Comparison of ENCODE assay signal across 8 cellular contexts in genomic region chr5:138541511-138541910, GRCh38. TPM values are rescaled to one million over a fixed set of nuclear protein-coding genes. Genes with fewer than 3 reads are reported as not detected.
DNase-seq lines count a peak whose midpoint lies in the region; ATAC-seq lines count a peak whose summit lies in the region.

No MANE protein-coding gene starts in this region.

- peak overlapping the region; percentile 96 for H3K9ac ChIP-seq in iPS-15b (ENCODE audit: low read depth, low read length)

- H3K9me3 ChIP-seq in iPS-15b (ENCODE audit: control insufficient read depth, insufficient read depth, low read length), result no peaks in the 10 kb centered on the region

- peaks cover 53% of the 10 kb centered on the region for H3K4me1 Mint-ChIP-seq in T-helper 1 cell treated with Interleukin-12 subunit alpha and Interleukin-12 subunit beta and Interleukin-4 antibody, amounts not matched to agents 30 μg/mL and 1 μg/mL, for 36 hours (ENCODE audit: low read depth)
- H3K4me1 Mint-ChIP-seq in activated T-helper 2 cell treated with anti-CD3 and anti-CD28 coated beads, Interferon-gamma antibody, Interleukin-2, Interleukin-4, amounts not matched to agents 10 μg/mL and 5 μg/mL and 100 μg/mL, durations not matched to agents 14 hours and 24 hours and 36 hours (ENCODE audit: low read depth), result peaks cover 60% of the 10 kb centered on the region
- peaks cover 29 to 56% of the 10 kb centered on the region in 2 donors for H3K4me1 Mint-ChIP-seq in stimulated activated naive B cell treated with anti-CD40 and anti-IgM and Interleukin-4, amounts not matched to agents 10 μg/mL and 1 μg/mL and 100 μg/mL, for 72 hours

- no peaks in the 10 kb centered on the region for H3K27me3 ChIP-seq in iPS-15b (ENCODE audit: control insufficient read depth, insufficient read depth, low read length)

- intact Hi-C loops in activated T-helper 2 cell treated with anti-CD3 and anti-CD28 coated beads, Interferon-gamma antibody, Interleukin-2, Interleukin-4, amounts not matched to agents 10 μg/mL and 5 μg/mL and 100 μg/mL, durations not matched to agents 14 hours and 24 hours and 36 hours (cut with micrococcal nuclease), result loop anchor here (5.0 to 10.0 kb wide), 2 partner anchors 189 to 753 kb away; partner anchors contain the start of genes KDM3B and MATR3

- peak overlapping the region; percentile 100 for H3K4me3 Mint-ChIP-seq in T-helper 1 cell treated with Interleukin-12 subunit alpha and Interleukin-12 subunit beta and Interleukin-4 antibody, amounts not matched to agents 30 μg/mL and 1 μg/mL, for 36 hours
- H3K4me3 Mint-ChIP-seq in activated T-helper 2 cell treated with anti-CD3 and anti-CD28 coated beads, Interferon-gamma antibody, Interleukin-2, Interleukin-4, amounts not matched to agents 10 μg/mL and 5 μg/mL and 100 μg/mL, durations not matched to agents 14 hours and 24 hours and 36 hours (ENCODE audit: low read depth), result peak overlapping the region; percentile 100
- peak overlapping the region; percentile 91 to 93 for H3K4me3 Mint-ChIP-seq in stimulated activated naive B cell treated with anti-CD40 and anti-IgM and Interleukin-4, amounts not matched to agents 10 μg/mL and 1 μg/mL and 100 μg/mL, for 72 hours

- H3K4me3 ChIP-seq in iPS-15b (ENCODE audit: low read depth, low read length), result peak overlapping the region; percentile 75

- ATAC-seq in stimulated activated naive B cell treated with anti-CD40 and anti-IgM and Interleukin-4, amounts not matched to agents 10 μg/mL and 1 μg/mL and 100 μg/mL, for 72 hours (replicated peaks), result no peak
- ATAC-seq in GM21423 (IDR thresholded peaks at IDR 0.05; ENCODE audit: unreplicated experiment) (no peak), HG02852 (IDR thresholded peaks at IDR 0.05; ENCODE audit: unreplicated experiment) (no peak)

- peaks cover 15% of the 10 kb centered on the region for H3K36me3 Mint-ChIP-seq in T-helper 1 cell treated with Interleukin-12 subunit alpha and Interleukin-12 subunit beta and Interleukin-4 antibody, amounts not matched to agents 30 μg/mL and 1 μg/mL, for 36 hours (ENCODE audit: low read depth)
- peaks cover 70% of the 10 kb centered on the region for H3K36me3 Mint-ChIP-seq in activated T-helper 2 cell treated with anti-CD3 and anti-CD28 coated beads, Interferon-gamma antibody, Interleukin-2, Interleukin-4, amounts not matched to agents 10 μg/mL and 5 μg/mL and 100 μg/mL, durations not matched to agents 14 hours and 24 hours and 36 hours (ENCODE audit: low read depth)
- peaks cover 22 to 52% of the 10 kb centered on the region in 2 donors for H3K36me3 Mint-ChIP-seq in stimulated activated naive B cell treated with anti-CD40 and anti-IgM and Interleukin-4, amounts not matched to agents 10 μg/mL and 1 μg/mL and 100 μg/mL, for 72 hours

- H3K36me3 ChIP-seq in iPS-15b (ENCODE audit: control insufficient read depth, insufficient read depth, low read length), result peaks cover 3% of the 10 kb centered on the region

- H3K9me3 Mint-ChIP-seq in T-helper 1 cell treated with Interleukin-12 subunit alpha and Interleukin-12 subunit beta and Interleukin-4 antibody, amounts not matched to agents 30 μg/mL and 1 μg/mL, for 36 hours, result no peaks in the 10 kb centered on the region
- H3K9me3 Mint-ChIP-seq in activated T-helper 2 cell treated with anti-CD3 and anti-CD28 coated beads, Interferon-gamma antibody, Interleukin-2, Interleukin-4, amounts not matched to agents 10 μg/mL and 5 μg/mL and 100 μg/mL, durations not matched to agents 14 hours and 24 hours and 36 hours, result no peaks in the 10 kb centered on the region
- no peaks in the 10 kb centered on the region for H3K9me3 Mint-ChIP-seq in stimulated activated naive B cell treated with anti-CD40 and anti-IgM and Interleukin-4, amounts not matched to agents 10 μg/mL and 1 μg/mL and 100 μg/mL, for 72 hours

- DNase-seq in T-helper 1 cell (no peak), T1000 (lab: John Stamatoyannopoulos, UW) (no peak)
- DNase-seq in activated T-helper 2 cell treated with anti-CD3 and anti-CD28 coated beads, Interferon-gamma antibody, Interleukin-2, Interleukin-4, amounts not matched to agents 10 μg/mL and 5 μg/mL and 100 μg/mL, durations not matched to agents 14 hours and 24 hours and 36 hours (ENCODE audit: low spot score), result no peak
- no peak for DNase-seq in stimulated activated naive B cell treated with anti-CD40 and anti-IgM and Interleukin-4, amounts not matched to agents 10 μg/mL and 1 μg/mL and 100 μg/mL, for 72 hours

- no peaks in the 10 kb centered on the region for H3K27me3 Mint-ChIP-seq in T-helper 1 cell treated with Interleukin-12 subunit alpha and Interleukin-12 subunit beta and Interleukin-4 antibody, amounts not matched to agents 30 μg/mL and 1 μg/mL, for 36 hours (ENCODE audit: low read depth)
- H3K27me3 Mint-ChIP-seq in activated T-helper 2 cell treated with anti-CD3 and anti-CD28 coated beads, Interferon-gamma antibody, Interleukin-2, Interleukin-4, amounts not matched to agents 10 μg/mL and 5 μg/mL and 100 μg/mL, durations not matched to agents 14 hours and 24 hours and 36 hours (ENCODE audit: low read depth), result no peaks in the 10 kb centered on the region
- no peaks in the 10 kb centered on the region for H3K27me3 Mint-ChIP-seq in stimulated activated naive B cell treated with anti-CD40 and anti-IgM and Interleukin-4, amounts not matched to agents 10 μg/mL and 1 μg/mL and 100 μg/mL, for 72 hours

- peak overlapping the region; percentile 100 for H3K27ac Mint-ChIP-seq in T-helper 1 cell treated with Interleukin-12 subunit alpha and Interleukin-12 subunit beta and Interleukin-4 antibody, amounts not matched to agents 30 μg/mL and 1 μg/mL, for 36 hours
- peak overlapping the region; percentile 100 for H3K27ac Mint-ChIP-seq in activated T-helper 2 cell treated with anti-CD3 and anti-CD28 coated beads, Interferon-gamma antibody, Interleukin-2, Interleukin-4, amounts not matched to agents 10 μg/mL and 5 μg/mL and 100 μg/mL, durations not matched to agents 14 hours and 24 hours and 36 hours
- peak overlapping the region; percentile 99 for H3K27ac Mint-ChIP-seq in stimulated activated naive B cell treated with anti-CD40 and anti-IgM and Interleukin-4, amounts not matched to agents 10 μg/mL and 1 μg/mL and 100 μg/mL, for 72 hours

- peaks cover 8% of the 10 kb centered on the region for H3K4me1 ChIP-seq in iPS-15b (ENCODE audit: control insufficient read depth, insufficient read depth, low read length)

RNA-seq across cellular contexts. Expression of gene ETF1, which starts 1.5 kb away (rescaled TPM):
- total RNA-seq in activated T-helper 2 cell treated with anti-CD3 and anti-CD28 coated beads, Interferon-gamma antibody, Interleukin-2, Interleukin-4, amounts not matched to agents 10 μg/mL and 5 μg/mL and 100 μg/mL, durations not matched to agents 14 hours and 24 hours and 36 hours, result 169 and 170 TPM in 2 replicates

RNA-seq across cellular contexts. Expression of gene HSPA9, which starts 33.7 kb away (rescaled TPM):
- 333 and 340 TPM in 2 replicates for total RNA-seq in activated T-helper 2 cell treated with anti-CD3 and anti-CD28 coated beads, Interferon-gamma antibody, Interleukin-2, Interleukin-4, amounts not matched to agents 10 μg/mL and 5 μg/mL and 100 μg/mL, durations not matched to agents 14 hours and 24 hours and 36 hours
